ENCODE assay signal across 25 cellular contexts in the genomic region with DNA sequence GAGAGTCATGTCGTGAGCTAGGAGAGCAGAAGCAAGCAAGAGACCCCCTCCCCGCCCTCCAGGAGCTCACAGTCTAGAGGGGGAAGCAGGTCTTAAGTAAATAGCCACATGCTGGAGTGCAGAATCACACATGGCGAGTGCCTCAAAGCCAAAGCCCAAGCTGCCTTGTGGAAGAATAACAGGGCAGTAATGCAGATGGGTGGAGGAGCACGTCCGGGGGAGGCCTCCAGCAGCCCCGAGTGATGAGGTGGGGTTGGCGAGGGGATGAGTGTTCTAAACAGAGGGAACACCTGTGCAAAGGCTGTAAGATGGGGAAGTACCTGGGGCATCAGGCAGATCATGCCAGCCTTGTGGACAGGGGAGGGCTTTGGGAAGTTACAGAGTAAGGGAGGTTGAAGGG. TPM values are rescaled to one million over a fixed set of nuclear protein-coding genes. Genes with fewer than 3 reads are reported as not detected.
"Had no signal": no experiment of that assay in that cellular context is flagged by ENCODE, and none has a peak within 500 bp of the region (broad histone marks: within the 10 kb centered on the region; RNA-seq: fewer than 3 reads in every experiment).

No MANE protein-coding gene starts in this region.

- H3K9me3 ChIP-seq: esophagus muscularis mucosa, gastrocnemius medialis, heart right ventricle, left lung, lower lobe of right lung, psoas muscle, sigmoid colon, uterus had no signal

- H3K4me1 Mint-ChIP-seq: memory B cell, natural killer cell had no signal

- H3K36me3 Mint-ChIP-seq: memory B cell, mesothelial cell of epicardium, natural killer cell, type B pancreatic cell had no signal

- H3K4me1 ChIP-seq: gastrocnemius medialis, left lung, lower lobe of right lung, psoas muscle, sigmoid colon, uterus had no signal

- H3K9ac ChIP-seq: parathyroid adenoma had no signal

- H3K4me3 Mint-ChIP-seq: dendritic cell treated with granulocyte-macrophage colony-stimulating factor and Interleukin-4, amounts not matched to agents 40 ng/mL and 50 ng/mL, for 4 days; effector memory CD8-positive, alpha-beta T cell; memory B cell; mesothelial cell of epicardium; natural killer cell; neural crest cell; type B pancreatic cell had no signal

- H3K4me3 ChIP-seq: esophagus muscularis mucosa, gastrocnemius medialis, heart right ventricle, left lung, lower lobe of right lung, psoas muscle, sigmoid colon, skin epidermis, uterus had no signal

- H3K27ac Mint-ChIP-seq: dendritic cell treated with granulocyte-macrophage colony-stimulating factor and Interleukin-4, amounts not matched to agents 40 ng/mL and 50 ng/mL, for 4 days; effector memory CD8-positive, alpha-beta T cell; memory B cell; mesothelial cell of epicardium; natural killer cell; type B pancreatic cell had no signal

- H3K9me3 Mint-ChIP-seq: dendritic cell treated with granulocyte-macrophage colony-stimulating factor and Interleukin-4, amounts not matched to agents 40 ng/mL and 50 ng/mL, for 4 days; effector memory CD8-positive, alpha-beta T cell; memory B cell; mesothelial cell of epicardium; natural killer cell; neural crest cell; type B pancreatic cell had no signal

- DNase-seq: effector memory CD8-positive, alpha-beta T cell; lower lobe of right lung; natural killer cell; occipital lobe; retina; sigmoid colon; stimulated activated CD4-positive, alpha-beta T cell treated with anti-CD3 and anti-CD28 coated beads, Interleukin-12 subunit alpha, Interleukin-12 subunit beta, amount 100 ng/mL, for 4 hours; stimulated activated naive CD4-positive, alpha-beta T cell treated with Interleukin-2 at 50 U/mL for 16 hours had no signal

- H2AFZ ChIP-seq: parathyroid adenoma had no signal

- H3K27ac ChIP-seq: epithelial cell of prostate, esophagus muscularis mucosa, gastrocnemius medialis, heart right ventricle, left lung, lower lobe of right lung, parathyroid adenoma, psoas muscle, sigmoid colon, skin epidermis, uterus had no signal

- H3K27me3 ChIP-seq: gastrocnemius medialis, uterus had no signal

- H3K36me3 ChIP-seq: esophagus muscularis mucosa, gastrocnemius medialis, heart right ventricle, left lung, lower lobe of right lung, sigmoid colon, uterus had no signal

RNA-seq across cellular contexts. Expression of a gene that starts 37.7 kb away (rescaled TPM):
- total RNA-seq: esophagus muscularis mucosa, fibroblast of villous mesenchyme, gastrocnemius medialis, heart right ventricle, lower lobe of right lung, mesothelial cell of epicardium, mucosa of gallbladder, myocyte, natural killer cell, neural crest cell, occipital lobe, psoas muscle, sigmoid colon, uterus had no signal

RNA-seq across cellular contexts. Expression of a gene that starts 48.8 kb away (rescaled TPM):
- total RNA-seq: fibroblast of villous mesenchyme, gastrocnemius medialis, myocyte, natural killer cell, psoas muscle, sigmoid colon had no signal

RNA-seq across cellular contexts. Expression of a gene that starts 59.9 kb away (rescaled TPM):
- total RNA-seq: fibroblast of villous mesenchyme, gastrocnemius medialis, heart right ventricle, myocyte, natural killer cell, psoas muscle had no signal
